In the genomic region with DNA sequence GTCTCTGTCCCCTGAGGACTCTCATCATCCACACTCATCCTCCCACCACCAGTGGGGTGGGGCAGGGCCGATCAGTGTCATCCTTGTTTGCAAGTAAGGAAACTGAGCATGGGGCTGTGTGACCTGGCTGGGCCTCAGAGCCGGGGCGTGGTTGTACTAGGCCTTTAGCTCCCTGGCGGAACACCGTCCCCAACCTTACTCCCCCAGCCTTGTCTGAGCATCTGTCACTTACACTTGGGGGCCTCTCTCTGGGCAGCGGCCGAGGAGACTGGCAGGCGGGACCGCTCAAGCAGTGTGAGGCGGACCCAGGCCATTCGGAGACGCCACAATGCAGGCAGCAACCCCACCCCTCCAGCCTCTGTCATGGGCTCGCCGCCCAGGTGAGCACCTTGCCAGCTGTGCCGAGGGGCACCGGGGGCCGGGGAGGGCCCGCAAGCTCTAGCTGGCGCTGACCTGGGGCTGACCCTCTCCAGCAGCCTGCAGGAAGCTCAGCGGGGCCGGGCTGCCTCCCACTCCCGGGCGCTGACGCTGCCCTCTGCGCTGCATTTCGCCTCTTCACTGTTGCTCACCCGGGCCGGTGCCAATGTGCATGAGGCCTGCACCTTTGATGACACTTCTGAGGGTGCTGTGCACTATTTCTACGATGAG, we compare ENCODE assay signal across 22 cellular contexts. TPM values are rescaled to one million over a fixed set of nuclear protein-coding genes. Genes with fewer than 3 reads are reported as not detected.
DNase-seq lines count a peak whose midpoint lies in the region; ATAC-seq and TF ChIP-seq lines count a peak whose summit lies in the region.
"Had no signal": no experiment of that assay in that cellular context is flagged by ENCODE, and none has a peak within 500 bp of the region (broad histone marks: within the 10 kb centered on the region; RNA-seq: fewer than 3 reads in every experiment).

No MANE protein-coding gene starts in this region.

- peaks cover 3% of the 10 kb centered on the region for H3K27me3 Mint-ChIP-seq in activated CD4-positive, alpha-beta T cell treated with anti-CD3 and anti-CD28 coated beads, Interleukin-2, amount 10 ng/mL, durations not matched to agents 24 days and 14 days
- H3K27me3 Mint-ChIP-seq in T-cell (no peaks in the 10 kb centered on the region), nephron (ENCODE audit: low read depth) (no peaks in the 10 kb centered on the region)

- H3K4me1 Mint-ChIP-seq in activated CD4-positive, alpha-beta T cell treated with anti-CD3 and anti-CD28 coated beads, Interleukin-2, amount 10 ng/mL, durations not matched to agents 24 days and 14 days: peaks cover 14% of the 10 kb centered on the region
- H3K4me1 Mint-ChIP-seq in T-cell: peaks cover 19 to 34% (median 27%) of the 10 kb centered on the region in 3 donors
- peaks cover 12% of the 10 kb centered on the region for H3K4me1 Mint-ChIP-seq in nephron

- peaks cover 6 to 86% (median 72%) of the 10 kb centered on the region in 11 experiments; a peak in 21 of 22 replicates for H4K20me1 ChIP-seq in BLaER1 treated with 17β-estradiol and CSF1 and Interleukin-3, amounts not matched to agents 10 nM and 100 nM

- intact Hi-C loops in activated CD4-positive, alpha-beta T cell treated with anti-CD3 and anti-CD28 coated beads, Interleukin-2, amount 10 ng/mL, durations not matched to agents 24 days and 14 days (cut with micrococcal nuclease): no loop called here

- DNase-seq in activated CD4-positive, alpha-beta T cell treated with anti-CD3 and anti-CD28 coated beads, Interleukin-2, amount 10 ng/mL, durations not matched to agents 24 days and 14 days: no peak
- no peak for DNase-seq in activated CD4-positive, alpha-beta T cell treated with anti-CD3 and anti-CD28 coated beads, Interleukin-2, amount 50 U/mL, for 4 hours
- no peak for DNase-seq in T-cell
- DNase-seq in GM10266 (ENCODE audit: extremely low spot score): no peak
- DNase-seq in SW480 (ENCODE audit: low spot score): no peak
- DNase-seq: DND-41, Karpas-422, MG63, NCI-H1092, NCI-H146, NCI-H2081, NCI-H510A treated with DMSO at 0.1 percent for 48 hours, NCI-H82 had no signal

- peaks cover 24 to 40% (median 34%) of the 10 kb centered on the region in 10 experiments for H3K4me1 ChIP-seq in BLaER1 treated with 17β-estradiol and CSF1 and Interleukin-3, amounts not matched to agents 10 nM and 100 nM

- H3K27me3 ChIP-seq in BLaER1 treated with 17β-estradiol and CSF1 and Interleukin-3, amounts not matched to agents 10 nM and 100 nM: no peaks in the 10 kb centered on the region
- H3K27me3 ChIP-seq: MG63 had no signal

- CTCF ChIA-PET in T-cell (lab: Charles Lee): no interaction called here

- ATAC-seq in T-cell (replicated peaks in 1 of 4): no peak
- no peak for ATAC-seq in HG03439 (IDR thresholded peaks at IDR 0.05; ENCODE audit: unreplicated experiment)
- ATAC-seq: GM12878, GM23338, HCT116, Panc1, Right ventricle myocardium inferior had no signal

- POLR2A ChIA-PET in T-cell (lab: Charles Lee): no interaction called here

- no peaks in the 10 kb centered on the region for H3K9me3 ChIP-seq in BLaER1 treated with 17β-estradiol and CSF1 and Interleukin-3, amounts not matched to agents 10 nM and 100 nM (replicated peaks in 1 of 11)
- H3K9me3 ChIP-seq: MG63 had no signal

- TF ChIP-seq CTCF in nephron (IDR thresholded peaks at IDR 0.05; ENCODE audit: unreplicated experiment in 3 of 3): no peak
- no peak for TF ChIP-seq CTCF in GM10266 (IDR thresholded peaks at IDR 0.05; ENCODE audit: control insufficient read depth, insufficient read depth, low read depth, missing control alignments)

- H3K27ac Mint-ChIP-seq in activated CD4-positive, alpha-beta T cell treated with anti-CD3 and anti-CD28 coated beads, Interleukin-2, amount 10 ng/mL, durations not matched to agents 24 days and 14 days: peak overlapping the region; percentile 41
- H3K27ac Mint-ChIP-seq in T-cell (no peak overlapping the region), nephron (no peak overlapping the region)
- H3K27ac Mint-ChIP-seq: GM23338 had no signal

- peak overlapping the region; percentile 48 to 93 (median 89); a peak in 15 of 22 replicates for H3K9ac ChIP-seq in BLaER1 treated with 17β-estradiol and CSF1 and Interleukin-3, amounts not matched to agents 10 nM and 100 nM

- peak overlapping the region in 4 of 11 experiments; percentile 46 to 98 (median 94); a peak in 5 of 22 replicates for H3K4me2 ChIP-seq in BLaER1 treated with 17β-estradiol and CSF1 and Interleukin-3, amounts not matched to agents 10 nM and 100 nM
- H3K4me2 ChIP-seq: GM23338 had no signal

- no peak overlapping the region for H3K27ac ChIP-seq in BLaER1 treated with 17β-estradiol and CSF1 and Interleukin-3, amounts not matched to agents 10 nM and 100 nM
- H3K27ac ChIP-seq: 22Rv1 had no signal

- H3K4me3 ChIP-seq in BLaER1 treated with 17β-estradiol and CSF1 and Interleukin-3, amounts not matched to agents 10 nM and 100 nM: no peak overlapping the region
- H3K4me3 ChIP-seq: GM12878, GM23338, MG63 had no signal

- H3K4me3 Mint-ChIP-seq in activated CD4-positive, alpha-beta T cell treated with anti-CD3 and anti-CD28 coated beads, Interleukin-2, amount 10 ng/mL, durations not matched to agents 24 days and 14 days: no peak overlapping the region
- peak overlapping the region in 2 of 3 donors; percentile 21 to 24 for H3K4me3 Mint-ChIP-seq in T-cell
- H3K4me3 Mint-ChIP-seq in nephron: peak overlapping the region; percentile 52 to 73 (median 72)
- H3K4me3 Mint-ChIP-seq: GM23338 had no signal

- peaks cover 71 to 78% (median 75%) of the 10 kb centered on the region in 11 experiments for H3K36me3 ChIP-seq in BLaER1 treated with 17β-estradiol and CSF1 and Interleukin-3, amounts not matched to agents 10 nM and 100 nM

- H3K9me3 Mint-ChIP-seq in activated CD4-positive, alpha-beta T cell treated with anti-CD3 and anti-CD28 coated beads, Interleukin-2, amount 10 ng/mL, durations not matched to agents 24 days and 14 days: no peaks in the 10 kb centered on the region
- H3K9me3 Mint-ChIP-seq in T-cell (no peaks in the 10 kb centered on the region), nephron (no peaks in the 10 kb centered on the region)
- H3K9me3 Mint-ChIP-seq: GM23338 had no signal

- peaks cover 47% of the 10 kb centered on the region for H3K36me3 Mint-ChIP-seq in activated CD4-positive, alpha-beta T cell treated with anti-CD3 and anti-CD28 coated beads, Interleukin-2, amount 10 ng/mL, durations not matched to agents 24 days and 14 days (ENCODE audit: low read depth)
- peaks cover 12% of the 10 kb centered on the region for H3K36me3 Mint-ChIP-seq in T-cell
- H3K36me3 Mint-ChIP-seq in nephron (ENCODE audit: low read depth): peaks cover 21% of the 10 kb centered on the region

RNA-seq across cellular contexts. Expression of a gene that starts 3.8 kb away (rescaled TPM):
- total RNA-seq in activated CD4-positive, alpha-beta T cell treated with anti-CD3 and anti-CD28 coated beads, Interleukin-2, amount 10 ng/mL, durations not matched to agents 24 days and 14 days: 52.0 and 55.1 TPM in 2 replicates
- 10 to 100 TPM; 54.2 to 74.7 (median 66.8) TPM for total RNA-seq in T-cell

RNA-seq across cellular contexts. Expression of a gene that starts 5.4 kb away (rescaled TPM):
- 89.1 and 90.7 TPM in 2 replicates for total RNA-seq in activated CD4-positive, alpha-beta T cell treated with anti-CD3 and anti-CD28 coated beads, Interleukin-2, amount 10 ng/mL, durations not matched to agents 24 days and 14 days
- total RNA-seq in T-cell: 100 to 1,000 TPM in 2 of 5 donors, 10 to 100 TPM in 3; 60.8 to 110 (median 84.0) TPM

RNA-seq across cellular contexts. Expression of a gene that starts 18.5 kb away (rescaled TPM):
- total RNA-seq in activated CD4-positive, alpha-beta T cell treated with anti-CD3 and anti-CD28 coated beads, Interleukin-2, amount 10 ng/mL, durations not matched to agents 24 days and 14 days: 118 and 125 TPM in 2 replicates
- total RNA-seq in T-cell: 100 to 1,000 TPM; 179 to 285 (median 200) TPM

RNA-seq across cellular contexts. Expression of a gene that starts 23.8 kb away (rescaled TPM):
- 0.69 and 1.3 TPM in 2 replicates for total RNA-seq in activated CD4-positive, alpha-beta T cell treated with anti-CD3 and anti-CD28 coated beads, Interleukin-2, amount 10 ng/mL, durations not matched to agents 24 days and 14 days
- 1 to 10 TPM; 2.3 to 8.0 (median 3.6) TPM for total RNA-seq in T-cell
- total RNA-seq: GM23338 had no signal

RNA-seq across cellular contexts. Expression of a gene that starts 43.3 kb away (rescaled TPM):
- 95.7 and 98.2 TPM in 2 replicates for total RNA-seq in activated CD4-positive, alpha-beta T cell treated with anti-CD3 and anti-CD28 coated beads, Interleukin-2, amount 10 ng/mL, durations not matched to agents 24 days and 14 days
- 100 to 1,000 TPM; 155 to 302 (median 172) TPM for total RNA-seq in T-cell
